ENCODE assay signal across 12 cellular contexts in the genomic region with DNA sequence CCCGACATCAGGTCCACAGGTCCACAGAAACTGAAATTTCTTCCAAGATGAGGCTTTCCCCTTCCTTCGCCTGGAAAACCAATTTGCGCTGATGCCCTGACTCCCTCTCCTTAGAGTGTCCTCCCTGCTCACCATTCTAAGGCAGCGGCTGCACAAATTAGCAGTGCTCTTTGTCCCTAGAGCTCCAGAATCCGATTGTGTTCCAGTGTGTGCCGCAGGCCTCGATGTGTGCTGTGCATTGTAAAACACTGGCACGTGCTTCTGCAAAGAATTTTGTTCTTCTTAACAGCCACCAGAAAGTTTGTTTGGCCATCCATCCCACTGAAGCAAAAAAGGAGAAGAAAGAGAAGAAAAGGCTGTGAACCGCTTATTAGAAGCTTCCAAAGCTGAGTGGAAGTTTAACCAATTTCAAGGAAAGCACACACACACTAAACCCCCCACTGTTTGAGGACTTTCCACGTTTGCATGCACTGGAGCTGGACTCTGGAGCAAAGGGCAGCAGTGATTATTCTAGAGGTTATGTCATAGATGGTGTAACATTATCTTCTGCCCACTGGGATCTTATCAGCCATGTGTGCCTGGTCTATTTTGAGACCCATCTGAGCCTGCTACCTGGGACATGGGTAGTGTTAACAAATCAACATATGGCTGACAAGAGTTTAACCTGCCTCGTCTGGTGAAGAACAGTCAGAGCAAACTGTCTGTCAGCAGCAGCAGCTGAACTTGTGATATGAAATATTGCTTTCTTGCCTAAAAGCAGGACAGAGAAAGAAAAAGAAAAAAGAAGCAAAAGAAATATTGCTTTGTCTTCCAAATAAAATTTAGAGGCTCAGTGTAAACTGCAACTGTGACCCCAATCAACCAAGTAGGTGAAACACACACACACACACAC.
DNase-seq lines count a peak whose midpoint lies in the region; TF ChIP-seq lines count a peak whose summit lies in the region.
"Had no signal": no experiment of that assay in that cellular context is flagged by ENCODE, and none has a peak within 500 bp of the region (broad histone marks: within the 10 kb centered on the region; RNA-seq: fewer than 3 reads in every experiment).

No MANE protein-coding gene starts in this region.

- peak overlapping the region; percentile 86 for H3K27ac ChIP-seq in cardiac muscle cell
- H3K27ac ChIP-seq in neuronal stem cell (replicated peaks; ENCODE audit: low read length), result peak overlapping the region; percentile 21
- H3K27ac ChIP-seq in thyroid gland, result no peak overlapping the region

- peak overlapping the region; percentile 33 for H2BK12ac ChIP-seq in neuronal stem cell (ENCODE audit: low read length)

- in situ Hi-C loops in KBM-7 (cut with MboI; ENCODE audit: low pct_unique_long_range_greater_than_20kb, low sequenced_read_pairs), result no loop called here

- no peak for TF ChIP-seq POLR2A in thyroid gland (IDR thresholded peaks at IDR 0.05)

- no peak overlapping the region for H2BK120ac ChIP-seq in neuronal stem cell (ENCODE audit: low read depth, low read length)

- H3K4me3 ChIP-seq in Caco-2 (ENCODE audit: low read depth, low read length), result peak overlapping the region; percentile 8
- H3K4me3 ChIP-seq in cardiac muscle cell, result no peak overlapping the region
- H3K4me3 ChIP-seq in neuronal stem cell (ENCODE audit: low read length in 2 of 2), result no peak overlapping the region
- H3K4me3 ChIP-seq in thyroid gland (replicated peaks in 1 of 3), result no peak overlapping the region

- intact Hi-C loops in Caco-2 (cut with micrococcal nuclease; ENCODE audit: unreplicated experiment), result loop anchor here (1.0 to 2.0 kb wide), 2 partner anchors 9 to 72 kb away; no protein-coding TSS in a partner anchor
- intact Hi-C loops in thyroid gland (cut with DNase I), result no loop called here

- no peak for TF ChIP-seq CTCF in Caco-2 (IDR thresholded peaks at IDR 0.05; ENCODE audit: insufficient read depth in 1 of 2, low read depth in 1 of 2, low read length in 1 of 2, severe bottlenecking in 1 of 2, unreplicated experiment in 1 of 2)
- TF ChIP-seq CTCF in cardiac muscle cell (IDR thresholded peaks at IDR 0.05; ENCODE audit: low read depth, low read length), result no peak
- no peak for TF ChIP-seq CTCF in thyroid gland (IDR thresholded peaks at IDR 0.05)

- H3K9me3 Mint-ChIP-seq in Caco-2 (ENCODE audit: unreplicated experiment), result no peaks in the 10 kb centered on the region
- H3K9me3 Mint-ChIP-seq: activated naive CD4-positive, alpha-beta T cell treated with anti-CD3 and anti-CD28 coated beads, Interleukin-2, amount 10 ng/mL, durations not matched to agents 7 days and 5 days had no signal

- H3K4me3 Mint-ChIP-seq in Caco-2 (ENCODE audit: unreplicated experiment), result peak overlapping the region; percentile 64
- H3K4me3 Mint-ChIP-seq: activated CD4-positive, alpha-beta T cell treated with anti-CD3 and anti-CD28 coated beads, Interleukin-2, amount 10 ng/mL, durations not matched to agents 24 days and 14 days; activated naive CD4-positive, alpha-beta T cell treated with anti-CD3 and anti-CD28 coated beads, Interleukin-2, amount 10 ng/mL, durations not matched to agents 7 days and 5 days had no signal

- H4K91ac ChIP-seq in neuronal stem cell (ENCODE audit: low read depth, low read length, poor library complexity), result no peak overlapping the region

- POLR2A ChIA-PET in Caco-2 (lab: Charles Lee), result interaction anchor here (0.6 to 1.0 kb wide), 2 partner anchors 9 to 259 kb away, joined by 9 to 10 read pairs; no protein-coding TSS in a partner anchor

- H3K9ac ChIP-seq in neuronal stem cell (ENCODE audit: low read depth, low read length, poor library complexity), result no peak overlapping the region

- H3K18ac ChIP-seq in neuronal stem cell (ENCODE audit: low read length), result no peak overlapping the region

- no peak overlapping the region for H3K23ac ChIP-seq in neuronal stem cell (ENCODE audit: low read depth, low read length, poor library complexity)

- DNase-seq in Caco-2 (peak; percentile 56 to 68), NCI-H2171 (lab: John Stamatoyannopoulos, UW) (peak; percentile 56), cardiac muscle cell (ENCODE audit: low read depth in 1 of 2, low spot score in 1 of 2) (peak; percentile 12 to 62), neuronal stem cell (ENCODE audit: low spot score) (no peak), HCEC 1CT (no peak), NCI-H1105 (lab: John Stamatoyannopoulos, UW) (no peak), thyroid gland (no peak), KBM-7 (no peak)
- DNase-seq: activated CD4-positive, alpha-beta T cell treated with anti-CD3 and anti-CD28 coated beads, Interleukin-2, amount 10 ng/mL, durations not matched to agents 24 days and 14 days; activated naive CD4-positive, alpha-beta T cell treated with anti-CD3 and anti-CD28 coated beads, Interleukin-2, amount 10 ng/mL, durations not matched to agents 7 days and 5 days; kidney glomerular epithelial cell; NCI-H1436 treated with DMSO at 0.1 percent for 48 hours had no signal

- no peaks in the 10 kb centered on the region for H3K36me3 Mint-ChIP-seq in Caco-2 (ENCODE audit: insufficient read depth, unreplicated experiment)
- H3K36me3 Mint-ChIP-seq: activated naive CD4-positive, alpha-beta T cell treated with anti-CD3 and anti-CD28 coated beads, Interleukin-2, amount 10 ng/mL, durations not matched to agents 7 days and 5 days had no signal

- no peak overlapping the region for H4K8ac ChIP-seq in neuronal stem cell (ENCODE audit: low read depth, low read length)

- no peak overlapping the region for H3K4me2 ChIP-seq in neuronal stem cell (ENCODE audit: insufficient read depth, low read length, poor library complexity, severe bottlenecking)

- H2BK15ac ChIP-seq in neuronal stem cell (ENCODE audit: low read length), result no peak overlapping the region

- no peaks in the 10 kb centered on the region for H3K9me3 ChIP-seq in Caco-2
- H3K9me3 ChIP-seq in cardiac muscle cell (ENCODE audit: low read depth), result no peaks in the 10 kb centered on the region
- no peaks in the 10 kb centered on the region for H3K9me3 ChIP-seq in neuronal stem cell (replicated peaks in 1 of 2; ENCODE audit: control insufficient read depth in 2 of 2, insufficient read depth in 1 of 2, low read depth in 1 of 2, low read length in 2 of 2)
- H3K9me3 ChIP-seq in thyroid gland, result no peaks in the 10 kb centered on the region

- H3K27me3 Mint-ChIP-seq in Caco-2 (ENCODE audit: insufficient read depth, unreplicated experiment), result no peaks in the 10 kb centered on the region

- no peak overlapping the region for H3K4ac ChIP-seq in neuronal stem cell (ENCODE audit: low read length)

- H3K27ac Mint-ChIP-seq in Caco-2 (ENCODE audit: unreplicated experiment), result peak overlapping the region; percentile 81
- H3K27ac Mint-ChIP-seq: activated CD4-positive, alpha-beta T cell treated with anti-CD3 and anti-CD28 coated beads, Interleukin-2, amount 10 ng/mL, durations not matched to agents 24 days and 14 days; activated naive CD4-positive, alpha-beta T cell treated with anti-CD3 and anti-CD28 coated beads, Interleukin-2, amount 10 ng/mL, durations not matched to agents 7 days and 5 days had no signal

- peak overlapping the region; percentile 79 for H2AFZ ChIP-seq in neuronal stem cell (ENCODE audit: low read length)

- H2AK5ac ChIP-seq in neuronal stem cell (ENCODE audit: low read depth, low read length), result no peak overlapping the region

- TSS peak; percentile 93 for BruUV-seq in Caco-2 (replicated peaks; lab: Mats Ljungman, UMichigan)

- H3K27me3 ChIP-seq in Caco-2 (replicated peaks; ENCODE audit: control insufficient read depth, insufficient read depth, low read length) (no peaks in the 10 kb centered on the region), cardiac muscle cell (no peaks in the 10 kb centered on the region), neuronal stem cell (ENCODE audit: control insufficient read depth in 3 of 3, insufficient read depth in 3 of 3, low read depth in 1 of 3, low read length in 3 of 3) (peaks cover 0 to 16% (median 0%) of the 10 kb centered on the region in 3 experiments), thyroid gland (no peaks in the 10 kb centered on the region)

- H3K4me1 Mint-ChIP-seq in Caco-2 (ENCODE audit: low read depth, unreplicated experiment), result peaks cover 23% of the 10 kb centered on the region

- no peak overlapping the region for H2BK5ac ChIP-seq in neuronal stem cell (ENCODE audit: low read length)

- H3K36me3 ChIP-seq in Caco-2 (ENCODE audit: control insufficient read depth, insufficient read depth, low read length) (no peaks in the 10 kb centered on the region), cardiac muscle cell (no peaks in the 10 kb centered on the region), neuronal stem cell (replicated peaks in 1 of 2; ENCODE audit: control insufficient read depth in 2 of 2, insufficient read depth in 2 of 2, low read length in 2 of 2) (no peaks in the 10 kb centered on the region), thyroid gland (no peaks in the 10 kb centered on the region)

- H3K79me1 ChIP-seq in neuronal stem cell (ENCODE audit: low read depth, low read length), result no peaks in the 10 kb centered on the region

- CTCF ChIA-PET in Caco-2 (lab: Charles Lee), result interaction anchor here (1.1 to 1.2 kb wide), 2 partner anchors 284 to 330 kb away, joined by 3 to 4 read pairs; no protein-coding TSS in a partner anchor

- no peak overlapping the region for H3K14ac ChIP-seq in neuronal stem cell (ENCODE audit: low read length)

- WGBS in neuronal stem cell (ENCODE audit: extremely low coverage in 2 of 2, insufficient read length in 2 of 2, insufficient replicate concordance in 1 of 2), 2 donors, result no CpG with 5 or more reads among the region's 11 CpGs
- WGBS in thyroid gland, 2 donors, result 75 to 76% methylated on average over 10 to 11 of the region's 11 CpGs

- H3K4me1 ChIP-seq in Caco-2, result peaks cover 26% of the 10 kb centered on the region
- peaks cover 45% of the 10 kb centered on the region for H3K4me1 ChIP-seq in cardiac muscle cell (ENCODE audit: low read depth)
- H3K4me1 ChIP-seq in neuronal stem cell (ENCODE audit: control insufficient read depth in 2 of 2, insufficient read depth in 1 of 2, low read depth in 1 of 2, low read length in 2 of 2), result peaks cover 12 to 14% of the 10 kb centered on the region in 2 donors
- H3K4me1 ChIP-seq in thyroid gland, result peaks cover 0 to 5% of the 10 kb centered on the region in 2 donors

Comparison
In these comparisons a context has a peak if more than half of its experiments do, and no peak if none do; other contexts are left out.
1. DNase-seq: peak in Caco-2 (2 of 2), NCI-H2171 (single experiment) and cardiac muscle cell (2 of 2); none in neuronal stem cell (single experiment), HCEC 1CT (single experiment), NCI-H1105 (single experiment), thyroid gland (0 of 2) and KBM-7 (single experiment).
2. H3K27ac ChIP-seq: peak in cardiac muscle cell (single experiment) and neuronal stem cell (single experiment); none in thyroid gland (0 of 3).